9 cellular contexts compared by ENCODE assay signal in the genomic region with DNA sequence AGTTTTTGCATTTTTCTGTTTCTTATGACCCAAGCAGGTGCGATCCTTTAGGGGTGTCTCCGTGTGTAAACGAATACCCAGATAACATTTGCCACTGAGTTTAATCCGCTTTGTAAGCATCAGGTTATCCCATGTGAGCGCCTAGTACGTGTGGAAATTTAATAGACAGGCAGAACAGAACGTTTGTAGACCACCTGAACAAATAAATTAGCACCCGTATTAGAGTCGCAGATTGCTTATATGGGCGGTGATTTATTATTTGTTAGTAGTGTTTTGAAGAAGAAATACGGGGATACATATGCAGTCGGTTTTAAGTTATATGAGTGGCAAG. TPM values are rescaled to one million over a fixed set of nuclear protein-coding genes. Genes with fewer than 3 reads are reported as not detected.
A peak's percentile ranks its signal among the peaks of the same experiment; 100 is the strongest.
DNase-seq lines count a peak whose midpoint lies in the region; ATAC-seq, FAIRE-seq and TF ChIP-seq lines count a peak whose summit lies in the region.
"Had no signal": no experiment of that assay in that cellular context is flagged by ENCODE, and none has a peak within 500 bp of the region (broad histone marks: within the 10 kb centered on the region; RNA-seq: fewer than 3 reads in every experiment).

No MANE protein-coding gene starts in this region.

- in situ Hi-C loops in HepG2 (cut with HindIII; ENCODE audit: extremely low pct_ligation_motif_present, low pct_unique_long_range_greater_than_20kb): no loop called here

- POLR2A ChIA-PET in HepG2 (lab: Yijun Ruan, JAX): interaction anchor here (0.9 to 3.0 kb wide), 12 partner anchors 20 to 40 kb away, joined by 3 to 71 read pairs (median 6); partner anchors contain the start of gene ART4

- TF ChIP-seq CTCF in HepG2 (CRISPR knock-in tag; IDR thresholded peaks at IDR 0.05): no peak
- no peak for TF ChIP-seq CTCF in GM20000 (IDR thresholded peaks at IDR 0.05; ENCODE audit: extremely low read depth, missing control alignments)

- TSS peak; percentile 91 for BruUV-seq in HepG2 (replicated peaks; lab: Mats Ljungman, UMichigan)

- TF ChIP-seq EP300 in HepG2 (IDR thresholded peaks at IDR 0.05; ENCODE audit: low read depth in 2 of 2, low read length in 2 of 2) (no peak), HepG2 (CRISPR knock-in tag; IDR thresholded peaks at IDR 0.05; ENCODE audit: borderline replicate concordance) (no peak)

- under 1% methylated on average over 12 of the region's 12 CpGs for WGBS in HepG2 (ENCODE audit: low lambda C conversion rate)

- H3K9ac ChIP-seq in adipocyte (ENCODE audit: low read length): peak overlapping the region; percentile 89
- peak overlapping the region; percentile 77 for H3K9ac ChIP-seq in HepG2 (ENCODE audit: insufficient read depth, low read depth, low read length)

- no peak for TF ChIP-seq POLR2A in HepG2 (IDR thresholded peaks at IDR 0.05; ENCODE audit: insufficient read depth in 1 of 2, low read depth in 2 of 2, low read length in 2 of 2)

- H3K9me3 ChIP-seq in adipocyte (ENCODE audit: control insufficient read depth, low read length) (no peaks in the 10 kb centered on the region), HepG2 (ENCODE audit: low read length) (no peaks in the 10 kb centered on the region)

- H3K4me1 ChIP-seq in adipocyte (ENCODE audit: control insufficient read depth, insufficient read depth, low read length) (peaks cover 21% of the 10 kb centered on the region), HepG2 (ENCODE audit: insufficient read depth, low read length) (peaks cover 39% of the 10 kb centered on the region)

- H3K36me3 ChIP-seq in adipocyte (ENCODE audit: control insufficient read depth, insufficient read depth, low read length, severe bottlenecking) (peaks cover 10% of the 10 kb centered on the region), HepG2 (replicated peaks in 1 of 2; ENCODE audit: control insufficient read depth in 1 of 2, insufficient read depth in 2 of 2, low read length in 2 of 2) (peaks cover 5 to 14% of the 10 kb centered on the region in 2 experiments; a peak in 4 of 5 replicates)

- no peak for TF ChIP-seq RAD21 in HepG2 (CRISPR knock-in tag; IDR thresholded peaks at IDR 0.05)

- H2AFZ ChIP-seq in HepG2 (ENCODE audit: low read length): peak overlapping the region; percentile 84

- CTCF ChIA-PET in HepG2 (lab: Yijun Ruan, JAX; ENCODE audit: low intra/inter-chr PET ratio, low total read pairs): no interaction called here

- ATAC-seq in HG03196 (IDR thresholded peaks at IDR 0.05; ENCODE audit: unreplicated experiment): peak; percentile 19
- ATAC-seq in HepG2: peak; percentile 32

- DNase-seq in NCI-H2107 treated with DMSO at 0.1 percent for 48 hours (lab: John Stamatoyannopoulos, UW; ENCODE audit: unreplicated experiment) (peak; percentile 67), NCI-H2107 (lab: John Stamatoyannopoulos, UW) (no peak), adipocyte (ENCODE audit: low read depth) (no peak), HepG2 (ENCODE audit: low spot score) (no peak), NAMALWA (ENCODE audit: low spot score) (no peak), GM20000 (ENCODE audit: low spot score) (no peak), dermis blood vessel endothelial cell (no peak)

- intact Hi-C loops in HepG2 (cut with micrococcal nuclease; ENCODE audit: unreplicated experiment): loop anchor here (1.0 to 2.0 kb wide), 2 partner anchors 32 to 39 kb away; partner anchors contain the start of gene ART4

- no peaks in the 10 kb centered on the region; the same call in 1 of the 2 replicates for H4K20me1 ChIP-seq in HepG2 (ENCODE audit: insufficient read depth, low read length)

- H3K4me3 ChIP-seq in adipocyte (ENCODE audit: low read length) (peak overlapping the region; percentile 93), HepG2 (replicated peaks in 1 of 3; ENCODE audit: insufficient read depth in 1 of 3, low read depth in 2 of 3, low read length in 3 of 3) (peak overlapping the region; percentile 73 to 97 (median 92))

- H3K4me2 ChIP-seq in HepG2 (ENCODE audit: low read depth, low read length): peak overlapping the region; percentile 81

- H3K27ac ChIP-seq in HepG2 (ENCODE audit: extremely low read length, insufficient read depth, low read length): peak overlapping the region; percentile 68

- H3K79me2 ChIP-seq in HepG2 (ENCODE audit: insufficient read depth, low read length): peaks cover 45% of the 10 kb centered on the region

- H3K27me3 ChIP-seq in adipocyte (replicated peaks; ENCODE audit: control insufficient read depth, insufficient read depth, low read length) (no peaks in the 10 kb centered on the region), HepG2 (ENCODE audit: control insufficient read depth in 1 of 2, insufficient read depth in 2 of 2, low read length in 2 of 2) (no peaks in the 10 kb centered on the region; a peak in 1 of 5 replicates)

- no peak for FAIRE-seq in HepG2 (lab: Jason Lieb, UNC)

RNA-seq across cellular contexts. Expression of gene C12orf60, which starts 0.3 kb away (rescaled TPM):
- total RNA-seq in HepG2 (2016; rRNA removed; fragmentation: Illumina TruSeq; extraction: Trizol) (1.4 and 2.3 TPM in 2 replicates), dermis blood vessel endothelial cell (1.7 and 2.0 TPM in 2 replicates)
- total RNA-seq in HepG2 (2016; cell fraction: cytosol; rRNA removed; fragmentation: Illumina TruSeq; extraction: Trizol; ENCODE audit: low read depth): 0.20 and 0.35 TPM in 2 replicates
- 1.1 and 1.5 TPM in 2 replicates for total RNA-seq in HepG2 (2016; cell fraction: insoluble cytoplasmic fraction; rRNA removed; fragmentation: Illumina TruSeq; extraction: Trizol)
- 0.96 and 1.1 TPM in 2 replicates for total RNA-seq in HepG2 (2016; cell fraction: membrane; rRNA removed; fragmentation: Illumina TruSeq; extraction: Trizol)
- total RNA-seq in HepG2 (2016; cell fraction: nucleus; rRNA removed; fragmentation: Illumina TruSeq; extraction: Trizol): 1.1 and 1.5 TPM in 2 replicates
- 0.55 and 0.69 TPM in 2 replicates for polyA plus RNA-seq in HepG2 (2011; rRNA removed)
- 0.48 and 0.67 TPM in 2 replicates for polyA plus RNA-seq in HepG2 (2011; cell fraction: cytosol; rRNA removed)
- 0.16 and 0.23 TPM in 2 replicates for polyA plus RNA-seq in HepG2 (2011; cell fraction: nucleus; rRNA removed)
- 1.2 and 1.5 TPM in 2 replicates for polyA plus RNA-seq in HepG2 (2012)
- 0.35 and 0.53 TPM in 2 replicates for polyA plus RNA-seq in HepG2 (2016; cell fraction: cytosol; fragmentation: Illumina TruSeq; extraction: Trizol; ENCODE audit: low read depth)
- polyA plus RNA-seq in HepG2 (2016; cell fraction: insoluble cytoplasmic fraction; fragmentation: Illumina TruSeq; extraction: Trizol; ENCODE audit: low read depth): 1.7 and 2.0 TPM in 2 replicates
- 0.50 and 0.56 TPM in 2 replicates for polyA plus RNA-seq in HepG2 (2016; cell fraction: membrane; fragmentation: Illumina TruSeq; extraction: Trizol; ENCODE audit: low read depth)
- 1.4 and 1.8 TPM in 2 replicates for polyA plus RNA-seq in HepG2 (2016; cell fraction: nucleus; fragmentation: Illumina TruSeq; extraction: Trizol; ENCODE audit: insufficient read depth, low read depth)
- polyA minus RNA-seq in HepG2 (2011; rRNA and poly(A)+ RNA removed; ENCODE audit: low replicate concordance): 0.33 and 0.72 TPM in 2 replicates
- polyA minus RNA-seq in HepG2 (2011; cell fraction: cytosol; rRNA and poly(A)+ RNA removed): 0.49 and 0.53 TPM in 2 replicates
- polyA minus RNA-seq in HepG2 (2011; cell fraction: nucleus; rRNA and poly(A)+ RNA removed): 0.37 and 0.52 TPM in 2 replicates

RNA-seq across cellular contexts. Expression of gene WBP11, which starts 0.5 kb away (rescaled TPM):
- total RNA-seq in HepG2 (2016; rRNA removed; fragmentation: Illumina TruSeq; extraction: Trizol) (31.0 and 44.4 TPM in 2 replicates), dermis blood vessel endothelial cell (9.5 and 17.4 TPM in 2 replicates)
- 6.5 and 7.2 TPM in 2 replicates for total RNA-seq in HepG2 (2016; cell fraction: cytosol; rRNA removed; fragmentation: Illumina TruSeq; extraction: Trizol; ENCODE audit: low read depth)
- total RNA-seq in HepG2 (2016; cell fraction: insoluble cytoplasmic fraction; rRNA removed; fragmentation: Illumina TruSeq; extraction: Trizol): 30.6 and 36.1 TPM in 2 replicates
- total RNA-seq in HepG2 (2016; cell fraction: membrane; rRNA removed; fragmentation: Illumina TruSeq; extraction: Trizol): 24.9 and 28.2 TPM in 2 replicates
- total RNA-seq in HepG2 (2016; cell fraction: nucleus; rRNA removed; fragmentation: Illumina TruSeq; extraction: Trizol): 27.7 and 30.7 TPM in 2 replicates
- 6.6 and 7.6 TPM in 2 replicates for polyA plus RNA-seq in HepG2 (2011; rRNA removed)
- polyA plus RNA-seq in HepG2 (2011; cell fraction: cytosol; rRNA removed): 3.2 and 3.3 TPM in 2 replicates
- 5.2 and 5.6 TPM in 2 replicates for polyA plus RNA-seq in HepG2 (2011; cell fraction: nucleus; rRNA removed)
- 17.5 and 40.2 TPM in 2 replicates for polyA plus RNA-seq in HepG2 (2012)
- 10.8 and 13.6 TPM in 2 replicates for polyA plus RNA-seq in HepG2 (2016; cell fraction: cytosol; fragmentation: Illumina TruSeq; extraction: Trizol; ENCODE audit: low read depth)
- polyA plus RNA-seq in HepG2 (2016; cell fraction: insoluble cytoplasmic fraction; fragmentation: Illumina TruSeq; extraction: Trizol; ENCODE audit: low read depth): 52.7 and 58.9 TPM in 2 replicates
- 25.3 and 27.1 TPM in 2 replicates for polyA plus RNA-seq in HepG2 (2016; cell fraction: membrane; fragmentation: Illumina TruSeq; extraction: Trizol; ENCODE audit: low read depth)
- polyA plus RNA-seq in HepG2 (2016; cell fraction: nucleus; fragmentation: Illumina TruSeq; extraction: Trizol; ENCODE audit: insufficient read depth, low read depth): 39.7 and 45.9 TPM in 2 replicates
- polyA minus RNA-seq in HepG2 (2011; rRNA and poly(A)+ RNA removed; ENCODE audit: low replicate concordance): 4.2 and 9.5 TPM in 2 replicates
- 9.1 and 10.0 TPM in 2 replicates for polyA minus RNA-seq in HepG2 (2011; cell fraction: cytosol; rRNA and poly(A)+ RNA removed)
- 26.1 and 28.3 TPM in 2 replicates for polyA minus RNA-seq in HepG2 (2011; cell fraction: nucleus; rRNA and poly(A)+ RNA removed)

RNA-seq across cellular contexts. Expression of gene SMCO3, which starts 10.2 kb away (rescaled TPM):
- 0.11 and 0.42 TPM in 2 replicates for total RNA-seq in HepG2 (2016; rRNA removed; fragmentation: Illumina TruSeq; extraction: Trizol)
- not detected in 2 replicates for total RNA-seq in HepG2 (2016; cell fraction: cytosol; rRNA removed; fragmentation: Illumina TruSeq; extraction: Trizol; ENCODE audit: low read depth)
- total RNA-seq in HepG2 (2016; cell fraction: insoluble cytoplasmic fraction; rRNA removed; fragmentation: Illumina TruSeq; extraction: Trizol): 0.25 and 0.30 TPM in 2 replicates
- 0.09 TPM in 1 of 2 replicates, not detected in the other for total RNA-seq in HepG2 (2016; cell fraction: membrane; rRNA removed; fragmentation: Illumina TruSeq; extraction: Trizol)
- 0.65 and 0.78 TPM in 2 replicates for total RNA-seq in HepG2 (2016; cell fraction: nucleus; rRNA removed; fragmentation: Illumina TruSeq; extraction: Trizol)
- 0.14 and 0.29 TPM in 2 replicates for polyA plus RNA-seq in HepG2 (2011; rRNA removed)
- polyA plus RNA-seq in HepG2 (2011; cell fraction: cytosol; rRNA removed): 0.07 and 0.18 TPM in 2 replicates
- polyA plus RNA-seq in HepG2 (2011; cell fraction: nucleus; rRNA removed): 0.10 and 0.26 TPM in 2 replicates
- 0.31 and 0.62 TPM in 2 replicates for polyA plus RNA-seq in HepG2 (2012)
- polyA plus RNA-seq in HepG2 (2016; cell fraction: cytosol; fragmentation: Illumina TruSeq; extraction: Trizol; ENCODE audit: low read depth): 0.05 TPM in 1 of 2 replicates, not detected in the other
- 0.11 and 0.22 TPM in 2 replicates for polyA plus RNA-seq in HepG2 (2016; cell fraction: insoluble cytoplasmic fraction; fragmentation: Illumina TruSeq; extraction: Trizol; ENCODE audit: low read depth)
- polyA plus RNA-seq in HepG2 (2016; cell fraction: membrane; fragmentation: Illumina TruSeq; extraction: Trizol; ENCODE audit: low read depth): not detected in 2 replicates
- 0.64 and 0.79 TPM in 2 replicates for polyA plus RNA-seq in HepG2 (2016; cell fraction: nucleus; fragmentation: Illumina TruSeq; extraction: Trizol; ENCODE audit: insufficient read depth, low read depth)
- polyA minus RNA-seq in HepG2 (2011; rRNA and poly(A)+ RNA removed; ENCODE audit: low replicate concordance): not detected in 2 replicates
- 0.30 TPM in 1 of 2 replicates, not detected in the other for polyA minus RNA-seq in HepG2 (2011; cell fraction: cytosol; rRNA and poly(A)+ RNA removed)
- 1.6 and 2.1 TPM in 2 replicates for polyA minus RNA-seq in HepG2 (2011; cell fraction: nucleus; rRNA and poly(A)+ RNA removed)
- total RNA-seq in dermis blood vessel endothelial cell: 1.2 and 1.6 TPM in 2 replicates

RNA-seq across cellular contexts. Expression of gene ART4, which starts 39.5 kb away (rescaled TPM):
- total RNA-seq in HepG2 (2016; rRNA removed; fragmentation: Illumina TruSeq; extraction: Trizol) (12.0 and 20.3 TPM in 2 replicates), dermis blood vessel endothelial cell (53.1 and 55.7 TPM in 2 replicates)
- 2.1 and 3.7 TPM in 2 replicates for total RNA-seq in HepG2 (2016; cell fraction: cytosol; rRNA removed; fragmentation: Illumina TruSeq; extraction: Trizol; ENCODE audit: low read depth)
- 14.3 and 18.9 TPM in 2 replicates for total RNA-seq in HepG2 (2016; cell fraction: insoluble cytoplasmic fraction; rRNA removed; fragmentation: Illumina TruSeq; extraction: Trizol)
- 6.7 and 6.9 TPM in 2 replicates for total RNA-seq in HepG2 (2016; cell fraction: membrane; rRNA removed; fragmentation: Illumina TruSeq; extraction: Trizol)
- 20.5 and 23.4 TPM in 2 replicates for total RNA-seq in HepG2 (2016; cell fraction: nucleus; rRNA removed; fragmentation: Illumina TruSeq; extraction: Trizol)
- polyA plus RNA-seq in HepG2 (2011; rRNA removed): 15.9 and 17.6 TPM in 2 replicates
- 14.2 and 16.4 TPM in 2 replicates for polyA plus RNA-seq in HepG2 (2011; cell fraction: cytosol; rRNA removed)
- polyA plus RNA-seq in HepG2 (2011; cell fraction: nucleus; rRNA removed): 8.0 and 8.2 TPM in 2 replicates
- polyA plus RNA-seq in HepG2 (2012): 5.3 and 10.8 TPM in 2 replicates
- polyA plus RNA-seq in HepG2 (2016; cell fraction: cytosol; fragmentation: Illumina TruSeq; extraction: Trizol; ENCODE audit: low read depth): 0.87 and 1.2 TPM in 2 replicates
- polyA plus RNA-seq in HepG2 (2016; cell fraction: insoluble cytoplasmic fraction; fragmentation: Illumina TruSeq; extraction: Trizol; ENCODE audit: low read depth): 8.3 and 8.9 TPM in 2 replicates
- 2.2 and 2.3 TPM in 2 replicates for polyA plus RNA-seq in HepG2 (2016; cell fraction: membrane; fragmentation: Illumina TruSeq; extraction: Trizol; ENCODE audit: low read depth)
- 13.4 and 17.8 TPM in 2 replicates for polyA plus RNA-seq in HepG2 (2016; cell fraction: nucleus; fragmentation: Illumina TruSeq; extraction: Trizol; ENCODE audit: insufficient read depth, low read depth)
- 29.3 TPM in 1 of 2 replicates, not detected in the other for polyA minus RNA-seq in HepG2 (2011; rRNA and poly(A)+ RNA removed; ENCODE audit: low replicate concordance)
- 9.1 and 10.9 TPM in 2 replicates for polyA minus RNA-seq in HepG2 (2011; cell fraction: cytosol; rRNA and poly(A)+ RNA removed)
- 35.9 and 36.7 TPM in 2 replicates for polyA minus RNA-seq in HepG2 (2011; cell fraction: nucleus; rRNA and poly(A)+ RNA removed)
- total RNA-seq: Daoy had no signal
